ENCODE assay signal across 1 cellular context in genomic region chr4:128290526-128290925, GRCh38.
TF ChIP-seq lines count a peak whose summit lies in the region.

No MANE protein-coding gene starts in this region.

TF ChIP-seq in K562, 482 proteins besides CTCF, POLR2A, EP300 and RAD21:
- TF ChIP-seq ZNF512 (tag; IDR thresholded peaks at IDR 0.05) (peak; percentile 33; the same call in 1 of the 2 replicates), HMG20B (CRISPR knock-in tag; IDR thresholded peaks at IDR 0.05) (no peak), NR2C1 (IDR thresholded peaks at IDR 0.05) (0 out of 2 replicates have a peak, but pooled peaks have one; percentile 7), NR2C1 (tag; IDR thresholded peaks at IDR 0.05) (no peak)
